22 cellular contexts compared by ENCODE assay signal in genomic region chr19:15962319-15962718, GRCh38. TPM values are rescaled to one million over a fixed set of nuclear protein-coding genes. Genes with fewer than 3 reads are reported as not detected.
"Had no signal": no experiment of that assay in that cellular context is flagged by ENCODE, and none has a peak within 500 bp of the region (broad histone marks: within the 10 kb centered on the region; RNA-seq: fewer than 3 reads in every experiment).

No MANE protein-coding gene starts in this region.

- H3K4me3 Mint-ChIP-seq: activated naive CD8-positive, alpha-beta T cell treated with anti-CD3 and anti-CD28 coated beads for 36 hours; activated T-cell treated with anti-CD3 and anti-CD28 coated beads, Interleukin-2, amount 50 U/mL, for 72 hours; dendritic cell treated with granulocyte-macrophage colony-stimulating factor and Interleukin-4, amounts not matched to agents 40 ng/mL and 50 ng/mL, for 4 days; memory B cell; neural crest cell; stimulated activated naive CD8-positive, alpha-beta T cell treated with anti-CD3 and anti-CD28 coated beads, Interleukin-15, Interleukin-2, amounts not matched to agents 100 ng/mL and 50 ng/mL, for 24 hours; T-cell had no signal

- H3K4me1 ChIP-seq: gastrocnemius medialis, heart left ventricle, left lung, transverse colon, uterus had no signal

- FAIRE-seq: kidney had no signal

- H3K36me3 ChIP-seq: gastrocnemius medialis, heart left ventricle, left lung, transverse colon, uterus had no signal

- H3K4me3 ChIP-seq: gastrocnemius medialis, heart left ventricle, left lung, transverse colon, uterus had no signal

- ATAC-seq: activated T-cell treated with anti-CD3 and anti-CD28 coated beads, Interleukin-2, amount 50 U/mL, for 72 hours; esophagus mucosa; gastrocnemius medialis; heart left ventricle; left lung; T-cell had no signal

- H3K36me3 Mint-ChIP-seq: activated naive CD8-positive, alpha-beta T cell treated with anti-CD3 and anti-CD28 coated beads for 36 hours; memory B cell; T-cell had no signal

- H3K27ac Mint-ChIP-seq: activated naive CD8-positive, alpha-beta T cell treated with anti-CD3 and anti-CD28 coated beads for 36 hours; activated T-cell treated with anti-CD3 and anti-CD28 coated beads, Interleukin-2, amount 50 U/mL, for 72 hours; dendritic cell treated with granulocyte-macrophage colony-stimulating factor and Interleukin-4, amounts not matched to agents 40 ng/mL and 50 ng/mL, for 4 days; memory B cell; stimulated activated naive CD8-positive, alpha-beta T cell treated with anti-CD3 and anti-CD28 coated beads, Interleukin-15, Interleukin-2, amounts not matched to agents 100 ng/mL and 50 ng/mL, for 24 hours; T-cell had no signal

- H3K27ac ChIP-seq: gastrocnemius medialis, heart left ventricle, left lung, transverse colon, uterus had no signal

- H3K9me3 ChIP-seq: gastrocnemius medialis, left lung, transverse colon, uterus had no signal

- DNase-seq: activated effector memory CD4-positive, alpha-beta T cell treated with anti-CD3 and anti-CD28 coated beads, Interleukin-2, amount 50 U/mL, for 16 hours; activated naive CD8-positive, alpha-beta T cell treated with anti-CD3 and anti-CD28 coated beads for 36 hours; activated T-cell treated with anti-CD3 and anti-CD28 coated beads, Interleukin-2, amount 50 U/mL, for 72 hours; amniotic stem cell; effector CD8-positive, alpha-beta T cell; gastrocnemius medialis; heart left ventricle; kidney; left lung; T-cell; T-helper 9 cell; transverse colon; uterus had no signal

- H3K9me3 Mint-ChIP-seq: activated naive CD8-positive, alpha-beta T cell treated with anti-CD3 and anti-CD28 coated beads for 36 hours; activated T-cell treated with anti-CD3 and anti-CD28 coated beads, Interleukin-2, amount 50 U/mL, for 72 hours; dendritic cell treated with granulocyte-macrophage colony-stimulating factor and Interleukin-4, amounts not matched to agents 40 ng/mL and 50 ng/mL, for 4 days; stimulated activated naive CD8-positive, alpha-beta T cell treated with anti-CD3 and anti-CD28 coated beads, Interleukin-15, Interleukin-2, amounts not matched to agents 100 ng/mL and 50 ng/mL, for 24 hours; T-cell had no signal

- H3K27me3 ChIP-seq: gastrocnemius medialis, uterus had no signal

- H3K4me1 Mint-ChIP-seq: activated naive CD8-positive, alpha-beta T cell treated with anti-CD3 and anti-CD28 coated beads for 36 hours; memory B cell; neural crest cell; T-cell had no signal

RNA-seq across cellular contexts. Expression of gene OR10H4, which starts 13.5 kb away (rescaled TPM):
- total RNA-seq: activated naive CD8-positive, alpha-beta T cell treated with anti-CD3 and anti-CD28 coated beads for 36 hours; activated T-cell treated with anti-CD3 and anti-CD28 coated beads, Interleukin-2, amount 50 U/mL, for 72 hours; chondrocyte; esophagus mucosa; gastrocnemius medialis; heart left ventricle; kidney; left lung; mononuclear cell; neural crest cell; omental fat pad; posterior vena cava; T-cell; transverse colon; uterus had no signal
- polyA plus RNA-seq: heart left ventricle had no signal

RNA-seq across cellular contexts. Expression of gene CYP4F11, which starts 28.0 kb away (rescaled TPM):
- total RNA-seq: activated naive CD8-positive, alpha-beta T cell treated with anti-CD3 and anti-CD28 coated beads for 36 hours; activated T-cell treated with anti-CD3 and anti-CD28 coated beads, Interleukin-2, amount 50 U/mL, for 72 hours; chondrocyte; mononuclear cell; neural crest cell had no signal
